8 cellular contexts compared by ENCODE assay signal in genomic region chr1:212794561-212795014, GRCh38. TPM values are rescaled to one million over a fixed set of nuclear protein-coding genes. Genes with fewer than 3 reads are reported as not detected.
DNase-seq lines count a peak whose midpoint lies in the region; ATAC-seq, FAIRE-seq and TF ChIP-seq lines count a peak whose summit lies in the region.

No MANE protein-coding gene starts in this region.

- in situ Hi-C loops in IMR-90 (cut with MboI; ENCODE audit: low sequenced_read_pairs), result no loop called here
- in situ Hi-C loops in K562 (cut with MboI), result no loop called here
- in situ Hi-C loops in ACHN (cut with HindIII; ENCODE audit: low pct_ligation_motif_present, low pct_unique_long_range_greater_than_20kb, low sequenced_read_pairs), result no loop called here

- H3K79me2 ChIP-seq in K562 (ENCODE audit: control insufficient read depth, insufficient read depth, low read length), result peaks cover 29% of the 10 kb centered on the region

- H3K4me3 ChIP-seq in IMR-90 (ENCODE audit: insufficient read depth, low read depth, low read length) (no peak overlapping the region), K562 (no peak overlapping the region)

- no peak overlapping the region for H3K18ac ChIP-seq in IMR-90 (ENCODE audit: low read depth, low read length)

- TF ChIP-seq CTCF in IMR-90 (conservative IDR thresholded peaks at IDR 0.05; ENCODE audit: low read depth, low read length) (no peak), K562 (IDR thresholded peaks at IDR 0.05 in 2 of 3, conservative IDR thresholded peaks at IDR 0.05 in 1 of 3; ENCODE audit: insufficient read depth in 2 of 3, low read depth in 1 of 3, low read length in 3 of 3) (no peak)

- H3K27ac ChIP-seq in IMR-90 (ENCODE audit: insufficient read depth, low read length) (no peak overlapping the region), K562 (ENCODE audit: extremely low read depth, low read depth, low read length) (peak overlapping the region; percentile 17; the same call in 2 of the 3 replicates)

- no peak for DNase-seq in IMR-90
- DNase-seq in K562 (ENCODE audit: extremely low read depth in 1 of 4, low spot score in 3 of 4), result peak in 1 of 4 experiments; percentile 28
- DNase-seq in NCI-H2107 treated with DMSO at 0.1 percent for 48 hours (lab: John Stamatoyannopoulos, UW; ENCODE audit: unreplicated experiment), result no peak
- DNase-seq in occipital lobe (lab: John Stamatoyannopoulos, UW), result no peak
- no peak for DNase-seq in ACHN
- no peak for DNase-seq in left colon

- ATAC-seq in GM18499 (IDR thresholded peaks at IDR 0.05; ENCODE audit: insufficient read depth, unreplicated experiment) (peak; percentile 71), GM21526 (IDR thresholded peaks at IDR 0.05; ENCODE audit: low FRiP score, unreplicated experiment) (peak; percentile 88), IMR-90 (ENCODE audit: low read depth) (no peak), K562 (no peak), left colon (no peak)

- POLR2A ChIA-PET in IMR-90 (lab: Charles Lee; ENCODE audit: unreplicated experiment), result interaction anchor here (0.6 kb wide), 1 partner anchor 127 kb away, joined by 3 read pairs; no protein-coding TSS in a partner anchor
- POLR2A ChIA-PET in K562 (lab: Yijun Ruan, JAX), result interaction anchor here (1.2 to 5.4 kb wide), 3 partner anchors 11 to 66 kb away, joined by 4 to 23 read pairs (median 4); no protein-coding TSS in a partner anchor

- H4K5ac ChIP-seq in IMR-90 (ENCODE audit: low read depth, low read length), result no peak overlapping the region

- peaks cover 9 to 15% of the 10 kb centered on the region in 2 experiments for H3K79me1 ChIP-seq in IMR-90 (ENCODE audit: low read depth in 1 of 2, low read length in 2 of 2)

- H3K9me3 ChIP-seq in IMR-90 (ENCODE audit: control insufficient read depth, insufficient read depth, low read length), result no peaks in the 10 kb centered on the region
- H3K9me3 ChIP-seq in K562 (replicated peaks; ENCODE audit: control insufficient read depth, insufficient read depth, low read depth, low read length), result no peaks in the 10 kb centered on the region

- dilution Hi-C loops in IMR-90 (cut with HindIII; ENCODE audit: low sequenced_read_pairs, unreplicated experiment), result no loop called here

- no peak overlapping the region for H2BK15ac ChIP-seq in IMR-90 (ENCODE audit: low read depth, low read length)

- 0 out of 2 replicates have a peak overlapping the region, but pooled peaks have one; percentile 4 for H3K56ac ChIP-seq in IMR-90 (ENCODE audit: extremely low read depth, insufficient read depth, low read length)

- CTCF ChIA-PET in IMR-90 (lab: Yijun Ruan, JAX) (no interaction called here), K562 (lab: Yijun Ruan, JAX; ENCODE audit: low intra/inter-chr PET ratio) (no interaction called here)

- H4K91ac ChIP-seq in IMR-90 (ENCODE audit: insufficient read depth, low read depth, low read length), result no peak overlapping the region

- intact Hi-C loops in IMR-90 (cut with micrococcal nuclease) (no loop called here), K562 (cut with micrococcal nuclease) (no loop called here), left colon (cut with DNase I, micrococcal nuclease) (no loop called here)

- no peak overlapping the region for H3K9ac ChIP-seq in IMR-90 (ENCODE audit: low read depth, low read length)
- no peak overlapping the region for H3K9ac ChIP-seq in K562 (ENCODE audit: insufficient read depth in 1 of 2, low read depth in 2 of 2, low read length in 2 of 2)

- no peak overlapping the region for H2AK9ac ChIP-seq in IMR-90 (replicated peaks; ENCODE audit: low read depth, low read length, poor library complexity)

- no peak overlapping the region for H2BK120ac ChIP-seq in IMR-90 (ENCODE audit: low read depth, low read length)

- H3K27me3 ChIP-seq in IMR-90 (ENCODE audit: control insufficient read depth, insufficient read depth, low read length), result no peaks in the 10 kb centered on the region
- H3K27me3 ChIP-seq in K562 (ENCODE audit: control insufficient read depth in 2 of 2, insufficient read depth in 2 of 2, low read length in 2 of 2), result no peaks in the 10 kb centered on the region

- 67% methylated on average over 1 of the region's 1 CpG; no CpG with 5 or more reads in 1 of the 2 experiments for WGBS in IMR-90 (ENCODE audit: extremely low coverage in 2 of 2, insufficient read length in 1 of 2), 2 experiments
- 65% methylated on average over 1 of the region's 1 CpG for WGBS in K562 (ENCODE audit: insufficient coverage, low coverage, missing lambda C conversion rate)

- 0 out of 2 replicates have a peak overlapping the region, but pooled peaks have one; percentile 5 for H2AK5ac ChIP-seq in IMR-90 (ENCODE audit: low read depth, low read length)

- H3K36me3 ChIP-seq in IMR-90 (ENCODE audit: control insufficient read depth, insufficient read depth, low read length), result peaks cover 9% of the 10 kb centered on the region; the same call in 1 of the 2 replicates
- peaks cover 28% of the 10 kb centered on the region; the same call in 2 of the 3 replicates for H3K36me3 ChIP-seq in K562 (ENCODE audit: control insufficient read depth, insufficient read depth, low read length)

- H2AFZ ChIP-seq in IMR-90 (replicated peaks; ENCODE audit: low read length, poor library complexity) (no peak overlapping the region), K562 (ENCODE audit: low read depth, low read length) (peak overlapping the region; percentile 12)

- H3K14ac ChIP-seq in IMR-90 (replicated peaks; ENCODE audit: low read depth, low read length), result no peak overlapping the region

- no peak overlapping the region for H4K8ac ChIP-seq in IMR-90 (ENCODE audit: low read depth in 2 of 2, low read length in 2 of 2)

- TF ChIP-seq RAD21 in IMR-90 (IDR thresholded peaks at IDR 0.05; ENCODE audit: low read length) (no peak), K562 (CRISPR knock-in tag; conservative IDR thresholded peaks at IDR 0.05 in 1 of 2, IDR thresholded peaks at IDR 0.05 in 1 of 2) (no peak)

- H3K23ac ChIP-seq in IMR-90 (ENCODE audit: low read depth, low read length), result no peak overlapping the region

- H3K4me2 ChIP-seq in IMR-90 (ENCODE audit: low read depth, low read length) (no peak overlapping the region), K562 (ENCODE audit: insufficient read depth, low read length) (peak overlapping the region; percentile 15; the same call in 1 of the 2 replicates)

- H3K9me1 ChIP-seq in IMR-90 (ENCODE audit: insufficient read depth, low read length) (no peaks in the 10 kb centered on the region), K562 (ENCODE audit: control insufficient read depth, insufficient read depth, low read length) (no peaks in the 10 kb centered on the region)

- H3K4ac ChIP-seq in IMR-90 (ENCODE audit: low read depth, low read length), result no peak overlapping the region

- H3K4me1 ChIP-seq in IMR-90 (ENCODE audit: control insufficient read depth, insufficient read depth, low read length), result 0 out of 2 replicates have a peak, but pooled peaks cover 4% of the 10 kb centered on the region
- H3K4me1 ChIP-seq in K562 (replicated peaks in 1 of 2; ENCODE audit: control insufficient read depth in 2 of 2, insufficient read depth in 2 of 2, low read length in 2 of 2), result peaks cover 14 to 23% of the 10 kb centered on the region in 2 experiments

- no peak for FAIRE-seq in K562 (lab: Jason Lieb, UNC)

- BruUV-seq in IMR-90 (replicated peaks; lab: Mats Ljungman, UMichigan), result no TSS peak
- BruUV-seq in K562 (replicated peaks; lab: Mats Ljungman, UMichigan), result no TSS peak

- TF ChIP-seq POLR2A in IMR-90 (IDR thresholded peaks at IDR 0.05; ENCODE audit: low read depth, low read length), result no peak
- no peak for TF ChIP-seq POLR2A in K562 (conservative IDR thresholded peaks at IDR 0.05)

- H4K20me1 ChIP-seq in IMR-90 (ENCODE audit: insufficient read depth, low read length), result no peaks in the 10 kb centered on the region
- no peaks in the 10 kb centered on the region for H4K20me1 ChIP-seq in K562 (replicated peaks; ENCODE audit: control insufficient read depth, insufficient read depth, low read length)

- no peak overlapping the region for H2BK20ac ChIP-seq in IMR-90 (ENCODE audit: low read depth, low read length)

- no peak overlapping the region for H2BK5ac ChIP-seq in IMR-90 (ENCODE audit: low read depth, low read length, poor library complexity, severe bottlenecking)

- no peak; the same call in 1 of the 2 replicates for TF ChIP-seq EP300 in K562 (IDR thresholded peaks at IDR 0.05; ENCODE audit: low read length)

RNA-seq across cellular contexts. Expression of gene TATDN3, which starts 2.9 kb away (rescaled TPM):
- 12.0 and 12.8 TPM in 2 replicates for total RNA-seq in IMR-90 (2012; rRNA removed)
- polyA plus RNA-seq in IMR-90 (2012; rRNA removed), result 4.4 and 4.9 TPM in 2 replicates
- 1.6 and 2.4 TPM in 2 replicates for polyA plus RNA-seq in IMR-90 (2012; cell fraction: cytosol; rRNA removed)
- 0.74 and 3.6 TPM in 2 replicates for polyA plus RNA-seq in IMR-90 (2012; cell fraction: nucleus; rRNA removed; ENCODE audit: low replicate concordance)
- 26.3 and 65.1 TPM in 2 replicates for total RNA-seq in K562 (2011; cell fraction: chromatin; rRNA removed; ENCODE audit: low replicate concordance)
- 14.8 and 16.3 TPM in 2 replicates for total RNA-seq in K562 (2011; cell fraction: nucleolus; rRNA removed)
- 28.2 and 42.8 TPM in 2 replicates for total RNA-seq in K562 (2011; cell fraction: nucleoplasm; rRNA removed)
- total RNA-seq in K562 (2014; rRNA removed), result 18.3 and 19.0 TPM in 2 replicates
- 33.3 and 41.3 TPM in 2 replicates for total RNA-seq in K562 (2014; rRNA removed; fragmentation: Illumina TruSeq; extraction: Trizol)
- 20.1 and 21.3 TPM in 2 replicates for total RNA-seq in K562 (2015; rRNA removed; fragmentation: Illumina TruSeq; extraction: Trizol)
- total RNA-seq in K562 (2021), result 24.5 and 28.2 TPM in 2 replicates
- 35.0 and 46.9 TPM in 2 replicates for polyA plus RNA-seq in K562 (2011; rRNA removed)
- 9.9 and 17.6 TPM in 2 replicates for polyA plus RNA-seq in K562 (2011; cell fraction: cytosol; rRNA removed)
- 11.3 and 14.2 TPM in 2 replicates for polyA plus RNA-seq in K562 (2011; cell fraction: nucleus; rRNA removed)
- 20.2 and 29.8 TPM in 2 replicates for polyA plus RNA-seq in K562 (2012)
- polyA plus RNA-seq in K562 (2014; fragmentation: Illumina TruSeq; extraction: Trizol), result 22.8 and 26.8 TPM in 2 replicates
- polyA plus RNA-seq in K562 (2014; fragmentation: Nextera tagmentation; extraction: Ambion mirVana), result 10 to 100 TPM; 68.1 to 79.9 TPM
- 25.0 and 25.2 TPM in 2 replicates for polyA plus RNA-seq in K562 (2014; rRNA removed)
- 34.8 and 38.7 TPM in 2 replicates for polyA minus RNA-seq in K562 (2011; rRNA and poly(A)+ RNA removed)
- 7.4 and 12.8 TPM in 2 replicates for polyA minus RNA-seq in K562 (2011; cell fraction: cytosol; rRNA and poly(A)+ RNA removed)
- polyA minus RNA-seq in K562 (2011; cell fraction: nucleus; rRNA and poly(A)+ RNA removed), result 9.4 and 18.4 TPM in 2 replicates
- total RNA-seq in occipital lobe, result 29.3 TPM
- 10 to 100 TPM; 10.3 to 10.4 TPM for total RNA-seq in left colon

RNA-seq across cellular contexts. Expression of gene NSL1, which starts 3.0 kb away (rescaled TPM):
- total RNA-seq in IMR-90 (2012; rRNA removed), result 32.8 and 42.5 TPM in 2 replicates
- polyA plus RNA-seq in IMR-90 (2012; rRNA removed), result 19.1 and 26.7 TPM in 2 replicates
- 18.2 and 26.4 TPM in 2 replicates for polyA plus RNA-seq in IMR-90 (2012; cell fraction: cytosol; rRNA removed)
- polyA plus RNA-seq in IMR-90 (2012; cell fraction: nucleus; rRNA removed; ENCODE audit: low replicate concordance), result 8.8 and 9.3 TPM in 2 replicates
- total RNA-seq in K562 (2011; cell fraction: chromatin; rRNA removed; ENCODE audit: low replicate concordance), result 68.3 and 152 TPM in 2 replicates
- total RNA-seq in K562 (2011; cell fraction: nucleolus; rRNA removed), result 51.7 and 54.7 TPM in 2 replicates
- 109 and 198 TPM in 2 replicates for total RNA-seq in K562 (2011; cell fraction: nucleoplasm; rRNA removed)
- total RNA-seq in K562 (2014; rRNA removed), result 52.7 and 56.0 TPM in 2 replicates
- 54.8 and 58.5 TPM in 2 replicates for total RNA-seq in K562 (2014; rRNA removed; fragmentation: Illumina TruSeq; extraction: Trizol)
- 51.9 and 53.5 TPM in 2 replicates for total RNA-seq in K562 (2015; rRNA removed; fragmentation: Illumina TruSeq; extraction: Trizol)
- total RNA-seq in K562 (2021), result 59.1 and 65.4 TPM in 2 replicates
- polyA plus RNA-seq in K562 (2011; rRNA removed), result 52.3 and 79.7 TPM in 2 replicates
- polyA plus RNA-seq in K562 (2011; cell fraction: cytosol; rRNA removed), result 41.6 and 68.1 TPM in 2 replicates
- 28.7 and 32.7 TPM in 2 replicates for polyA plus RNA-seq in K562 (2011; cell fraction: nucleus; rRNA removed)
- polyA plus RNA-seq in K562 (2012), result 42.5 and 47.5 TPM in 2 replicates
- 57.7 and 63.6 TPM in 2 replicates for polyA plus RNA-seq in K562 (2014; fragmentation: Illumina TruSeq; extraction: Trizol)
- polyA plus RNA-seq in K562 (2014; fragmentation: Nextera tagmentation; extraction: Ambion mirVana), result 100 to 1,000 TPM in 1 of 2 experiments, 10 to 100 TPM in 1; 85.9 to 105 TPM
- 74.0 and 108 TPM in 2 replicates for polyA plus RNA-seq in K562 (2014; rRNA removed)
- 41.2 and 43.1 TPM in 2 replicates for polyA minus RNA-seq in K562 (2011; rRNA and poly(A)+ RNA removed)
- polyA minus RNA-seq in K562 (2011; cell fraction: cytosol; rRNA and poly(A)+ RNA removed), result 23.0 and 28.3 TPM in 2 replicates
- polyA minus RNA-seq in K562 (2011; cell fraction: nucleus; rRNA and poly(A)+ RNA removed), result 43.8 and 74.5 TPM in 2 replicates
- total RNA-seq in occipital lobe, result 62.4 TPM
- total RNA-seq in left colon, result 10 to 100 TPM; 17.9 to 21.9 TPM

RNA-seq across cellular contexts. Expression of gene SPATA45, which starts 52.9 kb away (rescaled TPM):
- total RNA-seq in IMR-90 (2012; rRNA removed), result not detected in 2 replicates
- not detected in 2 replicates for polyA plus RNA-seq in IMR-90 (2012; rRNA removed)
- not detected in 2 replicates for polyA plus RNA-seq in IMR-90 (2012; cell fraction: cytosol; rRNA removed)
- polyA plus RNA-seq in IMR-90 (2012; cell fraction: nucleus; rRNA removed; ENCODE audit: low replicate concordance), result not detected in 2 replicates
- total RNA-seq in K562 (2011; cell fraction: chromatin; rRNA removed; ENCODE audit: low replicate concordance), result not detected in 2 replicates
- total RNA-seq in K562 (2011; cell fraction: nucleolus; rRNA removed), result not detected in 2 replicates
- total RNA-seq in K562 (2011; cell fraction: nucleoplasm; rRNA removed), result not detected in 2 replicates
- not detected in 2 replicates for total RNA-seq in K562 (2014; rRNA removed)
- not detected in 2 replicates for total RNA-seq in K562 (2014; rRNA removed; fragmentation: Illumina TruSeq; extraction: Trizol)
- total RNA-seq in K562 (2015; rRNA removed; fragmentation: Illumina TruSeq; extraction: Trizol), result not detected in 2 replicates
- total RNA-seq in K562 (2021), result not detected in 2 replicates
- 0.18 TPM in 1 of 2 replicates, not detected in the other for polyA plus RNA-seq in K562 (2011; rRNA removed)
- not detected in 2 replicates for polyA plus RNA-seq in K562 (2011; cell fraction: cytosol; rRNA removed)
- not detected in 2 replicates for polyA plus RNA-seq in K562 (2011; cell fraction: nucleus; rRNA removed)
- not detected in 2 replicates for polyA plus RNA-seq in K562 (2012)
- not detected in 2 replicates for polyA plus RNA-seq in K562 (2014; fragmentation: Illumina TruSeq; extraction: Trizol)
- not detected for polyA plus RNA-seq in K562 (2014; fragmentation: Nextera tagmentation; extraction: Ambion mirVana)
- not detected in 2 replicates for polyA plus RNA-seq in K562 (2014; rRNA removed)
- not detected in 2 replicates for polyA minus RNA-seq in K562 (2011; rRNA and poly(A)+ RNA removed)
- polyA minus RNA-seq in K562 (2011; cell fraction: cytosol; rRNA and poly(A)+ RNA removed), result not detected in 2 replicates
- polyA minus RNA-seq in K562 (2011; cell fraction: nucleus; rRNA and poly(A)+ RNA removed), result not detected in 2 replicates
- not detected for total RNA-seq in occipital lobe
- not detected for total RNA-seq in left colon

Comparison
In these comparisons a context has a peak if more than half of its experiments do, and no peak if none do; other contexts are left out.
1. ATAC-seq: peak in GM18499 (single experiment) and GM21526 (single experiment); none in IMR-90 (single experiment), K562 (single experiment) and left colon (single experiment).